ENCODE assay signal across 17 cellular contexts in genomic region chr10:9294132-9294663, GRCh38.
DNase-seq lines count a peak whose midpoint lies in the region; ATAC-seq, FAIRE-seq and TF ChIP-seq lines count a peak whose summit lies in the region.
"Had no signal": no experiment of that assay in that cellular context is flagged by ENCODE, and none has a peak within 500 bp of the region (broad histone marks: within the 10 kb centered on the region; RNA-seq: fewer than 3 reads in every experiment).

No MANE protein-coding gene starts in this region.

- H3K9me3 ChIP-seq in right cardiac atrium (ENCODE audit: control insufficient read depth, low read length) (no peaks in the 10 kb centered on the region), ovary (no peaks in the 10 kb centered on the region)

- peaks cover 21% of the 10 kb centered on the region for H3K4me1 Mint-ChIP-seq in activated CD4-positive, alpha-beta memory T cell treated with anti-CD3 and anti-CD28 coated beads for 36 hours (ENCODE audit: low read depth)

- intact Hi-C loops in activated CD4-positive, alpha-beta memory T cell treated with anti-CD3 and anti-CD28 coated beads for 36 hours (cut with micrococcal nuclease) = loop anchor here (2.0 to 10.0 kb wide), 2 partner anchors 65 to 269 kb away; no protein-coding TSS in a partner anchor
- intact Hi-C loops in right cardiac atrium (cut with DNase I) = no loop called here
- intact Hi-C loops in ovary (cut with DNase I) = no loop called here

- H3K4me3 Mint-ChIP-seq in activated CD4-positive, alpha-beta memory T cell treated with anti-CD3 and anti-CD28 coated beads for 36 hours = peak overlapping the region; percentile 31
- H3K4me3 Mint-ChIP-seq: T-cell had no signal

- no peak overlapping the region for H3K27ac ChIP-seq in right cardiac atrium (ENCODE audit: low read length)
- no peak overlapping the region for H3K27ac ChIP-seq in ovary
- H3K27ac ChIP-seq: coronary artery had no signal

- H3K9me3 Mint-ChIP-seq in activated CD4-positive, alpha-beta memory T cell treated with anti-CD3 and anti-CD28 coated beads for 36 hours = no peaks in the 10 kb centered on the region
- H3K9me3 Mint-ChIP-seq: T-cell had no signal

- H3K4me1 ChIP-seq in right cardiac atrium (ENCODE audit: control insufficient read depth, insufficient read depth, low read length) (no peaks in the 10 kb centered on the region), ovary (ENCODE audit: insufficient read depth) (no peaks in the 10 kb centered on the region)

- no peak for TF ChIP-seq CTCF in ovary (IDR thresholded peaks at IDR 0.05)

- TF ChIP-seq EP300 in ovary (IDR thresholded peaks at IDR 0.05) = no peak

- H3K27me3 ChIP-seq in right cardiac atrium (ENCODE audit: control insufficient read depth, insufficient read depth) = no peaks in the 10 kb centered on the region
- H3K27me3 ChIP-seq in ovary = no peaks in the 10 kb centered on the region

- POLR2A ChIA-PET in activated CD4-positive, alpha-beta memory T cell treated with anti-CD3 and anti-CD28 coated beads for 36 hours (lab: Charles Lee) = no interaction called here

- peaks cover 9% of the 10 kb centered on the region for H3K27me3 Mint-ChIP-seq in activated CD4-positive, alpha-beta memory T cell treated with anti-CD3 and anti-CD28 coated beads for 36 hours

- CTCF ChIA-PET in activated CD4-positive, alpha-beta memory T cell treated with anti-CD3 and anti-CD28 coated beads for 36 hours (lab: Charles Lee) = interaction anchor here (1.5 to 2.8 kb wide), 2 partner anchors 9 to 1769 kb away, joined by 5 to 11 read pairs; no protein-coding TSS in a partner anchor

- 53% methylated on average over 4 of the region's 4 CpGs for WGBS in right cardiac atrium
- WGBS in ovary, 3 donors = 24 to 36% (median 24%) methylated on average over 4 of the region's 4 CpGs

- no peak for TF ChIP-seq POLR2A in GM12892 (IDR thresholded peaks at IDR 0.05; ENCODE audit: low read depth, low read length)
- TF ChIP-seq POLR2A in ovary (IDR thresholded peaks at IDR 0.05) = no peak

- ATAC-seq in GM19397 (IDR thresholded peaks at IDR 0.05; ENCODE audit: unreplicated experiment) (peak; percentile 32), HG03354 (IDR thresholded peaks at IDR 0.05; ENCODE audit: poor library complexity, severe bottlenecking, unreplicated experiment) (peak; percentile 44), right cardiac atrium (no peak)
- ATAC-seq: esophagus mucosa had no signal

- DNase-seq in GM12892 (ENCODE audit: insufficient read length) (no peak), right cardiac atrium (no peak), occipital lobe (lab: John Stamatoyannopoulos, UW) (no peak), ureter (ENCODE audit: low spot score) (no peak), ovary (no peak)
- peak; percentile 10 for DNase-seq in activated CD4-positive, alpha-beta memory T cell treated with anti-CD3 and anti-CD28 coated beads for 36 hours
- DNase-seq: activated CD4-positive, alpha-beta T cell treated with anti-CD3 and anti-CD28 coated beads for 48 hours; DMS 273 treated with DMSO at 0.1 percent for 48 hours; NCI-H2107; NCI-H774; small intestine; T-cell had no signal

- H3K4me3 ChIP-seq in right cardiac atrium (ENCODE audit: low read length) (no peak overlapping the region), ovary (no peak overlapping the region)
- H3K4me3 ChIP-seq: coronary artery had no signal

- peak; percentile 74 for FAIRE-seq in GM12892 (lab: Jason Lieb, UNC)
- FAIRE-seq: astrocyte, small intestine had no signal

- no peaks in the 10 kb centered on the region for H3K36me3 ChIP-seq in ovary

- H3K27ac Mint-ChIP-seq in activated CD4-positive, alpha-beta memory T cell treated with anti-CD3 and anti-CD28 coated beads for 36 hours = peak overlapping the region; percentile 73

- H3K36me3 Mint-ChIP-seq in activated CD4-positive, alpha-beta memory T cell treated with anti-CD3 and anti-CD28 coated beads for 36 hours = no peaks in the 10 kb centered on the region
- H3K36me3 Mint-ChIP-seq: T-cell had no signal

Comparison
In these comparisons a context has a peak if more than half of its experiments do, and no peak if none do; other contexts are left out.
1. ATAC-seq: peak in GM19397 (single experiment) and HG03354 (single experiment); none in right cardiac atrium (0 of 2).